15 cellular contexts compared by ENCODE assay signal in the genomic region with DNA sequence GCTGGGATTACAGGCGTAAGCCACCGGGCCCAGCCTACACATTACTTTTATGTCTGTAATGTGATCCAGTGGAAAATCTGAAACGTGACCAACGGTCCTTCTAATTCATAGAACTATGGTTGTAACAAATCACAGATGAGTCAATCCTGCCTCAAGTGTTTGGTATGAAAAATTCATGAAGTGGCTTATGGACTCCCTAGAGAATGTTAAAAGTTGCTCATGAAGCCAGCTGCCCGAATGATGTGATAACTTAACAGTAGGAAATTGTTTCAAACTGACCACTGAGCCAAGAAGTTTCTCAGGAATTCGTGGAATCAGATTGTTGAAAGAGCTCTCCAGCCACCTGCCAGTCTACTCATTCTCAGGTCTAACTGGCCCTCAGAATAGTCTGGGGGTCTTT. TPM values are rescaled to one million over a fixed set of nuclear protein-coding genes. Genes with fewer than 3 reads are reported as not detected.
DNase-seq lines count a peak whose midpoint lies in the region; ATAC-seq and TF ChIP-seq lines count a peak whose summit lies in the region.
"Had no signal": no experiment of that assay in that cellular context is flagged by ENCODE, and none has a peak within 500 bp of the region (broad histone marks: within the 10 kb centered on the region; RNA-seq: fewer than 3 reads in every experiment).

No MANE protein-coding gene starts in this region.

- WGBS in body of pancreas, 2 donors, result 56 to 61% methylated on average over 6 of the region's 6 CpGs

- intact Hi-C loops in body of pancreas (cut with DNase I), result no loop called here

- DNase-seq in AG04449 (ENCODE audit: low read depth, low spot score) (peak; percentile 83), HS-27A (ENCODE audit: low read depth) (peak; percentile 71), body of pancreas (no peak), iris pigment epithelial cell (ENCODE audit: low read depth) (peak; percentile 92), activated gamma-delta T cell treated with Interleukin-2 at 50 U/mL for 16 hours (no peak), nucleus accumbens (lab: John Stamatoyannopoulos, UW) (no peak)
- DNase-seq in natural killer cell treated with Interleukin-12 subunit alpha and Interleukin-12 subunit beta and Interleukin-15 and Interleukin-18, amount 100 ng/mL, for 72 hours (ENCODE audit: low spot score), result no peak
- DNase-seq: CD8-positive, alpha-beta memory T cell; left cardiac atrium; NCI-H1105; NCI-H82; stimulated activated CD4-positive, alpha-beta T cell treated with anti-CD3 and anti-CD28 coated beads, Interleukin-4, amount 100 ng/mL, for 24 hours; T-helper 1 cell had no signal

- H3K4me3 ChIP-seq in AG04449 (ENCODE audit: low read depth, low read length), result no peak overlapping the region
- no peak overlapping the region for H3K4me3 ChIP-seq in body of pancreas

- TF ChIP-seq POLR2A in body of pancreas (IDR thresholded peaks at IDR 0.05), result no peak

- ATAC-seq in body of pancreas, result peak; percentile 55
- ATAC-seq in HG02852 (IDR thresholded peaks at IDR 0.05; ENCODE audit: unreplicated experiment), result no peak
- ATAC-seq in natural killer cell treated with Interleukin-12 subunit alpha and Interleukin-12 subunit beta and Interleukin-15 and Interleukin-18, amount 100 ng/mL, for 72 hours, result no peak

- TF ChIP-seq CTCF in AG04449 (IDR thresholded peaks at IDR 0.05; ENCODE audit: insufficient read depth, low read length, missing control alignments), result no peak
- no peak for TF ChIP-seq CTCF in body of pancreas (IDR thresholded peaks at IDR 0.05)

- H3K4me1 Mint-ChIP-seq in natural killer cell treated with Interleukin-12 subunit alpha and Interleukin-12 subunit beta and Interleukin-15 and Interleukin-18, amount 100 ng/mL, for 72 hours (ENCODE audit: low read depth in 2 of 2), result no peaks in the 10 kb centered on the region
- H3K4me1 Mint-ChIP-seq: CD8-positive, alpha-beta memory T cell had no signal

- no peak overlapping the region for H3K27ac Mint-ChIP-seq in natural killer cell treated with Interleukin-12 subunit alpha and Interleukin-12 subunit beta and Interleukin-15 and Interleukin-18, amount 100 ng/mL, for 72 hours
- H3K27ac Mint-ChIP-seq: CD8-positive, alpha-beta memory T cell had no signal

- H3K27me3 ChIP-seq in body of pancreas, result no peaks in the 10 kb centered on the region
- H3K27me3 ChIP-seq: neutrophil had no signal

- H3K36me3 ChIP-seq in body of pancreas (replicated peaks in 1 of 2; ENCODE audit: insufficient read depth in 1 of 2, low read depth in 2 of 2), result no peaks in the 10 kb centered on the region
- H3K36me3 ChIP-seq: neutrophil had no signal

- H3K4me3 Mint-ChIP-seq in natural killer cell treated with Interleukin-12 subunit alpha and Interleukin-12 subunit beta and Interleukin-15 and Interleukin-18, amount 100 ng/mL, for 72 hours, result no peak overlapping the region
- H3K4me3 Mint-ChIP-seq: CD8-positive, alpha-beta memory T cell had no signal

- H3K4me1 ChIP-seq in body of pancreas, result no peaks in the 10 kb centered on the region

- H3K9me3 ChIP-seq in body of pancreas, result no peaks in the 10 kb centered on the region
- H3K9me3 ChIP-seq: neutrophil had no signal

- H3K27ac ChIP-seq in body of pancreas, result no peak overlapping the region
- H3K27ac ChIP-seq: neutrophil had no signal

- POLR2A ChIA-PET in AG04449 (lab: Yijun Ruan, JAX), result interaction anchor here (0.6 kb wide), 1 partner anchor 11 kb away, joined by 3 read pairs; no protein-coding TSS in a partner anchor

- CTCF ChIA-PET in AG04449 (lab: Yijun Ruan, JAX), result interaction anchor here (0.7 to 1.4 kb wide), 6 partner anchors 17 to 343 kb away, joined by 3 to 4 read pairs (median 3); no protein-coding TSS in a partner anchor

- no peaks in the 10 kb centered on the region for H3K36me3 Mint-ChIP-seq in natural killer cell treated with Interleukin-12 subunit alpha and Interleukin-12 subunit beta and Interleukin-15 and Interleukin-18, amount 100 ng/mL, for 72 hours
- H3K36me3 Mint-ChIP-seq: CD8-positive, alpha-beta memory T cell had no signal

- peaks cover 3 to 7% of the 10 kb centered on the region in 2 donors for H3K27me3 Mint-ChIP-seq in natural killer cell treated with Interleukin-12 subunit alpha and Interleukin-12 subunit beta and Interleukin-15 and Interleukin-18, amount 100 ng/mL, for 72 hours

- peaks cover 4% of the 10 kb centered on the region for H3K9me3 Mint-ChIP-seq in natural killer cell treated with Interleukin-12 subunit alpha and Interleukin-12 subunit beta and Interleukin-15 and Interleukin-18, amount 100 ng/mL, for 72 hours

RNA-seq across cellular contexts. Expression of a gene that starts 59.4 kb away (rescaled TPM):
- total RNA-seq in body of pancreas, result 10 to 100 TPM; 89.5 to 93.6 TPM
- 1 to 10 TPM; 1.0 to 2.2 TPM for total RNA-seq in natural killer cell treated with Interleukin-12 subunit alpha and Interleukin-12 subunit beta and Interleukin-15 and Interleukin-18, amount 100 ng/mL, for 72 hours

Comparison
In these comparisons a context has a peak if more than half of its experiments do, and no peak if none do; other contexts are left out.
1. DNase-seq: peak in AG04449 (single experiment), HS-27A (single experiment) and iris pigment epithelial cell (single experiment); none in body of pancreas (0 of 4), activated gamma-delta T cell treated with Interleukin-2 at 50 U/mL for 16 hours (single experiment), nucleus accumbens (0 of 56) and natural killer cell treated with Interleukin-12 subunit alpha and Interleukin-12 subunit beta and Interleukin-15 and Interleukin-18, amount 100 ng/mL, for 72 hours (single experiment).
2. RNA of a gene that starts 59.4 kb away (total RNA-seq): 89.5 to 93.6 TPM in body of pancreas; 1.0 to 2.2 TPM in natural killer cell treated with Interleukin-12 subunit alpha and Interleukin-12 subunit beta and Interleukin-15 and Interleukin-18, amount 100 ng/mL, for 72 hours; every median in the first group is over 10 times any median in the second.